In genomic region chr11:74694136-74694535, GRCh38 we compare ENCODE assay signal across 22 cellular contexts. TPM values are rescaled to one million over a fixed set of nuclear protein-coding genes. Genes with fewer than 3 reads are reported as not detected.
DNase-seq lines count a peak whose midpoint lies in the region; TF ChIP-seq lines count a peak whose summit lies in the region.
"Had no signal": no experiment of that assay in that cellular context is flagged by ENCODE, and none has a peak within 500 bp of the region (broad histone marks: within the 10 kb centered on the region; RNA-seq: fewer than 3 reads in every experiment).

No MANE protein-coding gene starts in this region.

- CTCF ChIA-PET in activated CD4-positive, alpha-beta T cell treated with anti-CD3 and anti-CD28 coated beads, Interleukin-2, amount 10 ng/mL, durations not matched to agents 7 days and 5 days (lab: Charles Lee), result interaction anchor here (1.5 kb wide), 1 partner anchor 9 kb away, joined by 4 read pairs; no protein-coding TSS in a partner anchor

- H3K27me3 Mint-ChIP-seq in activated CD4-positive, alpha-beta T cell treated with anti-CD3 and anti-CD28 coated beads, Interleukin-2, amount 10 ng/mL, durations not matched to agents 7 days and 5 days, result peaks cover 3% of the 10 kb centered on the region

- H3K4me3 Mint-ChIP-seq in activated CD4-positive, alpha-beta T cell treated with anti-CD3 and anti-CD28 coated beads, Interleukin-2, amount 10 ng/mL, durations not matched to agents 7 days and 5 days, result no peak overlapping the region
- H3K4me3 Mint-ChIP-seq: activated naive CD8-positive, alpha-beta T cell treated with anti-CD3 and anti-CD28 coated beads for 36 hours; activated T-cell treated with anti-CD3 and anti-CD28 coated beads, Interleukin-2, amount 50 U/mL, for 4 hours; stimulated activated naive B cell treated with anti-CD40 and anti-IgM and Interleukin-4, amounts not matched to agents 10 μg/mL and 1 μg/mL and 100 μg/mL, for 72 hours had no signal

- H2AFZ ChIP-seq in Loucy (ENCODE audit: low read length) (no peak overlapping the region), osteoblast (ENCODE audit: low read length) (no peak overlapping the region)

- H3K9me3 ChIP-seq in Loucy (ENCODE audit: insufficient read depth, low read depth, low read length) (no peaks in the 10 kb centered on the region), osteoblast (ENCODE audit: low read depth, low read length) (no peaks in the 10 kb centered on the region)
- H3K9me3 ChIP-seq: ovary, spleen, transverse colon had no signal

- TF ChIP-seq CTCF in Loucy (conservative IDR thresholded peaks at IDR 0.05; ENCODE audit: low read length), result peak; percentile 27
- peak; percentile 33 for TF ChIP-seq CTCF in osteoblast (IDR thresholded peaks at IDR 0.05; ENCODE audit: extremely low read depth, low read depth, low read length)

- no peaks in the 10 kb centered on the region for H3K36me3 Mint-ChIP-seq in activated CD4-positive, alpha-beta T cell treated with anti-CD3 and anti-CD28 coated beads, Interleukin-2, amount 10 ng/mL, durations not matched to agents 7 days and 5 days (ENCODE audit: low read depth)
- H3K36me3 Mint-ChIP-seq: activated naive CD8-positive, alpha-beta T cell treated with anti-CD3 and anti-CD28 coated beads for 36 hours; stimulated activated naive B cell treated with anti-CD40 and anti-IgM and Interleukin-4, amounts not matched to agents 10 μg/mL and 1 μg/mL and 100 μg/mL, for 72 hours had no signal

- no peaks in the 10 kb centered on the region for H3F3A ChIP-seq in Loucy (ENCODE audit: low read depth)

- H4K20me1 ChIP-seq in Loucy (ENCODE audit: insufficient read depth, low read length, poor library complexity, severe bottlenecking) (no peaks in the 10 kb centered on the region), osteoblast (ENCODE audit: insufficient read depth, low read length) (no peaks in the 10 kb centered on the region)

- H3K9me2 ChIP-seq in Loucy (replicated peaks; ENCODE audit: low read depth, low read length), result no peaks in the 10 kb centered on the region

- no peaks in the 10 kb centered on the region for H3K27me3 ChIP-seq in Loucy (ENCODE audit: insufficient read depth, low read length, poor library complexity, severe bottlenecking)
- H3K27me3 ChIP-seq in osteoblast (ENCODE audit: insufficient read depth, low read length), result no peaks in the 10 kb centered on the region
- H3K27me3 ChIP-seq: ovary, spleen, transverse colon had no signal

- H3K9me3 Mint-ChIP-seq in activated CD4-positive, alpha-beta T cell treated with anti-CD3 and anti-CD28 coated beads, Interleukin-2, amount 10 ng/mL, durations not matched to agents 7 days and 5 days, result no peaks in the 10 kb centered on the region
- H3K9me3 Mint-ChIP-seq: activated naive CD8-positive, alpha-beta T cell treated with anti-CD3 and anti-CD28 coated beads for 36 hours; activated T-cell treated with anti-CD3 and anti-CD28 coated beads, Interleukin-2, amount 50 U/mL, for 4 hours; stimulated activated naive B cell treated with anti-CD40 and anti-IgM and Interleukin-4, amounts not matched to agents 10 μg/mL and 1 μg/mL and 100 μg/mL, for 72 hours had no signal

- POLR2A ChIA-PET in activated CD4-positive, alpha-beta T cell treated with anti-CD3 and anti-CD28 coated beads, Interleukin-2, amount 10 ng/mL, durations not matched to agents 7 days and 5 days (lab: Charles Lee), result no interaction called here

- peak overlapping the region; percentile 3 for H3K27ac ChIP-seq in osteoblast (ENCODE audit: low read depth, low read length)
- H3K27ac ChIP-seq: ovary, spleen had no signal

- H3K79me2 ChIP-seq in Loucy (ENCODE audit: insufficient read depth, low read length), result no peaks in the 10 kb centered on the region
- H3K79me2 ChIP-seq in osteoblast (ENCODE audit: insufficient read depth, low read length), result no peaks in the 10 kb centered on the region

- no peak overlapping the region for H3K4me2 ChIP-seq in Loucy (ENCODE audit: low read depth, low read length, poor library complexity, severe bottlenecking)
- no peak overlapping the region for H3K4me2 ChIP-seq in osteoblast (ENCODE audit: insufficient read depth, low read length)

- H3K4me1 ChIP-seq in Loucy (ENCODE audit: insufficient read depth, low read length, poor library complexity, severe bottlenecking), result peaks cover 10% of the 10 kb centered on the region
- H3K4me1 ChIP-seq in osteoblast (ENCODE audit: insufficient read depth, low read length), result peaks cover 27% of the 10 kb centered on the region

- peak; percentile 23 for DNase-seq in ELF-1 (ENCODE audit: low read depth, low spot score)
- DNase-seq in dermis microvascular lymphatic vessel endothelial cell (ENCODE audit: low read depth in 2 of 2), result peak; percentile 16 to 18
- DNase-seq in osteoblast (ENCODE audit: insufficient read length, low spot score, missing footprints), result peak; percentile 66
- DNase-seq in NCI-H526 (lab: John Stamatoyannopoulos, UW), result no peak
- DNase-seq in activated CD4-positive, alpha-beta T cell treated with anti-CD3 and anti-CD28 coated beads, Interleukin-2, amount 10 ng/mL, durations not matched to agents 7 days and 5 days, result no peak
- DNase-seq in NCI-H2029 treated with DMSO at 0.1 percent for 48 hours (lab: John Stamatoyannopoulos, UW), result no peak
- DNase-seq in NCI-H2196 treated with DMSO at 0.1 percent for 48 hours (lab: John Stamatoyannopoulos, UW; ENCODE audit: unreplicated experiment), result no peak
- DNase-seq: activated CD4-positive, alpha-beta T cell treated with anti-CD3 and anti-CD28 coated beads, Interleukin-2, amount 50 U/mL, for 48 hours; activated naive CD8-positive, alpha-beta T cell treated with anti-CD3 and anti-CD28 coated beads for 36 hours; activated T-cell treated with anti-CD3 and anti-CD28 coated beads, Interleukin-2, amount 50 U/mL, for 4 hours; C1 segment of cervical spinal cord; effector CD4-positive, alpha-beta T cell; foreskin melanocyte; NCI-H187 treated with DMSO at 0.1 percent for 48 hours; ovary; spleen; stimulated activated naive B cell treated with anti-CD40 and anti-IgM and Interleukin-4, amounts not matched to agents 10 μg/mL and 1 μg/mL and 100 μg/mL, for 72 hours; transverse colon had no signal

- no peaks in the 10 kb centered on the region for H3K4me1 Mint-ChIP-seq in activated CD4-positive, alpha-beta T cell treated with anti-CD3 and anti-CD28 coated beads, Interleukin-2, amount 10 ng/mL, durations not matched to agents 7 days and 5 days
- H3K4me1 Mint-ChIP-seq: activated naive CD8-positive, alpha-beta T cell treated with anti-CD3 and anti-CD28 coated beads for 36 hours had no signal

- H3K36me3 ChIP-seq in Loucy (ENCODE audit: insufficient read depth, low read length) (no peaks in the 10 kb centered on the region), osteoblast (ENCODE audit: insufficient read depth, low read length) (no peaks in the 10 kb centered on the region)
- H3K36me3 ChIP-seq: ovary, spleen, transverse colon had no signal

- no peak overlapping the region for H3K27ac Mint-ChIP-seq in activated CD4-positive, alpha-beta T cell treated with anti-CD3 and anti-CD28 coated beads, Interleukin-2, amount 10 ng/mL, durations not matched to agents 7 days and 5 days
- H3K27ac Mint-ChIP-seq: activated naive CD8-positive, alpha-beta T cell treated with anti-CD3 and anti-CD28 coated beads for 36 hours; stimulated activated naive B cell treated with anti-CD40 and anti-IgM and Interleukin-4, amounts not matched to agents 10 μg/mL and 1 μg/mL and 100 μg/mL, for 72 hours had no signal

- H3K9ac ChIP-seq in Loucy (ENCODE audit: low read depth, low read length, poor library complexity, severe bottlenecking), result no peak overlapping the region

- H3K4me3 ChIP-seq in Loucy (ENCODE audit: low read length, poor library complexity, severe bottlenecking) (no peak overlapping the region), osteoblast (ENCODE audit: insufficient read depth, low read length) (no peak overlapping the region)
- H3K4me3 ChIP-seq: ovary, spleen, transverse colon had no signal

RNA-seq across cellular contexts. Expression of gene CHRDL2, which starts 37.1 kb away (rescaled TPM):
- total RNA-seq in dermis microvascular lymphatic vessel endothelial cell (0.26 and 0.63 TPM in 2 replicates), osteoblast (under 0.01 TPM in 1 of 2 replicates, not detected in the other)
- not detected for total RNA-seq in activated CD4-positive, alpha-beta T cell treated with anti-CD3 and anti-CD28 coated beads, Interleukin-2, amount 10 ng/mL, durations not matched to agents 7 days and 5 days
- total RNA-seq: activated naive CD8-positive, alpha-beta T cell treated with anti-CD3 and anti-CD28 coated beads for 36 hours; activated T-cell treated with anti-CD3 and anti-CD28 coated beads, Interleukin-2, amount 50 U/mL, for 4 hours; bronchial epithelial cell; M059J; NCI-H460 had no signal

RNA-seq across cellular contexts. Expression of gene RNF169, which starts 54.5 kb away (rescaled TPM):
- total RNA-seq in dermis microvascular lymphatic vessel endothelial cell (13.0 and 14.5 TPM in 2 replicates), osteoblast (32.6 and 32.7 TPM in 2 replicates)
- 10 to 100 TPM; 16.4 to 17.4 TPM for total RNA-seq in activated CD4-positive, alpha-beta T cell treated with anti-CD3 and anti-CD28 coated beads, Interleukin-2, amount 10 ng/mL, durations not matched to agents 7 days and 5 days

Comparison
In these comparisons a context has a peak if more than half of its experiments do, and no peak if none do; other contexts are left out.
1. DNase-seq: peak in ELF-1 (single experiment), dermis microvascular lymphatic vessel endothelial cell (2 of 2) and osteoblast (single experiment); none in NCI-H526 (0 of 2), activated CD4-positive, alpha-beta T cell treated with anti-CD3 and anti-CD28 coated beads, Interleukin-2, amount 10 ng/mL, durations not matched to agents 7 days and 5 days (single experiment), NCI-H2029 treated with DMSO at 0.1 percent for 48 hours (single experiment) and NCI-H2196 treated with DMSO at 0.1 percent for 48 hours (single experiment).